23 cellular contexts compared by ENCODE assay signal in the genomic region with DNA sequence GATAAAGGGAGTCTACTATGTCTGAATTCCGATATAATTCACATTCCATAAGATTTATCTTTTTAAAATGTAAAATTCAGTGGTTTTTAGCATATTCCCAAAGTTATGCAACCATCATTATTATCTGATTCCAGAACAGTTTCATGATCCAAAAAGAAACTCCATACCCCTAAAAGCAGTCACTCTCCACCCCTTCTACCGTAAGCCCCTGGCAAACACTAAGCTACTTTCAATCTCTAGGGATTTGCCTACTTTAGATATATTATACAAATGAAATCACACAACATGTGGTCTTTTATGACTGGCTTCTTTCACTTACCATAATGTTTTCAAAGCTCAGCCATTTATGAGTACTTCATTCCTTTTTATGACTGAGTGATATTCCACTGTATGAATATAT.
"Had no signal": no experiment of that assay in that cellular context is flagged by ENCODE, and none has a peak within 500 bp of the region (broad histone marks: within the 10 kb centered on the region; RNA-seq: fewer than 3 reads in every experiment).

No MANE protein-coding gene starts in this region.

- H3K4me1 Mint-ChIP-seq: stimulated activated memory B cell treated with anti-CD40 and anti-IgM and Interleukin-4, amounts not matched to agents 10 μg/mL and 1 μg/mL and 100 μg/mL, for 72 hours; stimulated activated naive CD8-positive, alpha-beta T cell treated with anti-CD3 and anti-CD28 coated beads, Interleukin-15, amount 100 ng/mL, for 72 hours had no signal

- H3K27ac Mint-ChIP-seq: mesothelial cell of epicardium; naive thymus-derived CD4-positive, alpha-beta T cell; natural killer cell treated with Interleukin-12 subunit alpha and Interleukin-12 subunit beta and Interleukin-15 and Interleukin-18, amount 100 ng/mL, for 72 hours; progenitor cell of endocrine pancreas; stimulated activated memory B cell treated with anti-CD40 and anti-IgM and Interleukin-4, amounts not matched to agents 10 μg/mL and 1 μg/mL and 100 μg/mL, for 72 hours; stimulated activated naive CD8-positive, alpha-beta T cell treated with anti-CD3 and anti-CD28 coated beads, Interleukin-15, amount 100 ng/mL, for 72 hours; type B pancreatic cell had no signal

- H3K9me3 ChIP-seq: ovary, uterus had no signal

- H3K4me3 ChIP-seq: left ventricle myocardium inferior, lung, ovary, right atrium auricular region, right lobe of liver, smooth muscle cell, tibial nerve, uterus had no signal

- H3K4me1 ChIP-seq: left ventricle myocardium inferior, right atrium auricular region, tibial nerve, uterus had no signal

- H3K27me3 Mint-ChIP-seq: progenitor cell of endocrine pancreas; stimulated activated memory B cell treated with anti-CD40 and anti-IgM and Interleukin-4, amounts not matched to agents 10 μg/mL and 1 μg/mL and 100 μg/mL, for 72 hours; stimulated activated naive CD8-positive, alpha-beta T cell treated with anti-CD3 and anti-CD28 coated beads, Interleukin-15, amount 100 ng/mL, for 72 hours; type B pancreatic cell had no signal

- H3K4me3 Mint-ChIP-seq: mesothelial cell of epicardium; naive thymus-derived CD4-positive, alpha-beta T cell; natural killer cell treated with Interleukin-12 subunit alpha and Interleukin-12 subunit beta and Interleukin-15 and Interleukin-18, amount 100 ng/mL, for 72 hours; stimulated activated memory B cell treated with anti-CD40 and anti-IgM and Interleukin-4, amounts not matched to agents 10 μg/mL and 1 μg/mL and 100 μg/mL, for 72 hours; stimulated activated naive CD8-positive, alpha-beta T cell treated with anti-CD3 and anti-CD28 coated beads, Interleukin-15, amount 100 ng/mL, for 72 hours; type B pancreatic cell had no signal

- H3K36me3 ChIP-seq: left ventricle myocardium inferior, ovary, right atrium auricular region, right lobe of liver, tibial nerve, uterus had no signal

- DNase-seq: islet precursor cell; left ventricle myocardium inferior; mesendoderm; naive thymus-derived CD4-positive, alpha-beta T cell; ovary; right lobe of liver; stimulated activated CD4-positive, alpha-beta T cell treated with anti-CD3 and anti-CD28 coated beads, Interleukin-1b, Interleukin-23, amount 100 ng/mL, for 48 hours; stimulated activated CD4-positive, alpha-beta T cell treated with anti-CD3 and anti-CD28 coated beads, Interleukin-2, amount 100 ng/mL, for 48 hours; stimulated activated CD4-positive, alpha-beta T cell treated with anti-CD3 and anti-CD28 coated beads, Interleukin-4, amount 100 ng/mL, for 4 hours; stimulated activated CD8-positive, alpha-beta memory T cell treated with anti-CD3 and anti-CD28 coated beads, Interleukin-4, amount 100 ng/mL, for 48 hours; stimulated activated naive CD4-positive, alpha-beta T cell treated with Interleukin-2 at 50 U/mL for 16 hours; stimulated activated naive CD8-positive, alpha-beta T cell treated with anti-CD3 and anti-CD28 coated beads, Interleukin-15, amount 100 ng/mL, for 72 hours; substantia nigra; uterus had no signal

- H3K36me3 Mint-ChIP-seq: natural killer cell treated with Interleukin-12 subunit alpha and Interleukin-12 subunit beta and Interleukin-15 and Interleukin-18, amount 100 ng/mL, for 72 hours; stimulated activated memory B cell treated with anti-CD40 and anti-IgM and Interleukin-4, amounts not matched to agents 10 μg/mL and 1 μg/mL and 100 μg/mL, for 72 hours had no signal

- H3K27me3 ChIP-seq: ovary, right atrium auricular region, right lobe of liver, tibial nerve, uterus had no signal
